ENCODE assay signal across 6 cellular contexts in the genomic region with DNA sequence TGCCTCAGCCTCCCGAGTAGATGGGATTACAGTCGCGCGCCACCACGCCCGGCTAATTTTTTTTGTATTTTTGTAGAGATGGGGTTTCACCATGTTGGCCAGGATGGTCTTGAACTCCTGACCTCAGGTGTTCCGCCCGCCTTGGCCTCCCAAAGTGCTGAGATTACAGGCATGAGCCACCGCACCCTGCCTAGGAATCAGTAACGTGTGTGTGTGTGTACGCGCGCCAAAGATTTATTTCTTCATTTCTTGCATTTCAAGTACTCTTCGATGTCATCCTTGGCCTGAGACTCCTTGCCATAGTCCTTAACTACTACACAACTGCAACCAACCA. TPM values are rescaled to one million over a fixed set of nuclear protein-coding genes. Genes with fewer than 3 reads are reported as not detected.
DNase-seq lines count a peak whose midpoint lies in the region; ATAC-seq, FAIRE-seq and TF ChIP-seq lines count a peak whose summit lies in the region.
"Not testable (repeated sequence)": the region's sequence is repeated elsewhere in the genome, so short reads cannot be mapped to it uniquely, and the experiment has no call there.

No MANE protein-coding gene starts in this region.

- not testable (repeated sequence) for H4K20me1 ChIP-seq in HepG2 (ENCODE audit: insufficient read depth, low read length)

- H3K4me1 ChIP-seq in ACC112 (ENCODE audit: control insufficient read depth, insufficient read depth, low read length, unreplicated experiment) (peaks cover 24% of the 10 kb centered on the region), HepG2 (ENCODE audit: insufficient read depth, low read length) (peaks cover 45% of the 10 kb centered on the region)

- H3K4me1 Mint-ChIP-seq in IgD-negative memory B cell: peaks cover 27 to 31% (median 28%) of the 10 kb centered on the region in 3 donors
- H3K4me1 Mint-ChIP-seq in effector memory CD8-positive, alpha-beta T cell (ENCODE audit: low read depth in 2 of 2): peaks cover 28% of the 10 kb centered on the region in 2 donors

- not testable (repeated sequence) for TF ChIP-seq POLR2A in HepG2 (IDR thresholded peaks at IDR 0.05; ENCODE audit: insufficient read depth in 1 of 2, low read depth in 2 of 2, low read length in 2 of 2)

- CTCF ChIA-PET in HepG2 (lab: Yijun Ruan, JAX; ENCODE audit: low intra/inter-chr PET ratio, low total read pairs): not testable (repeated sequence)

- TF ChIP-seq CTCF in HepG2 (CRISPR knock-in tag; IDR thresholded peaks at IDR 0.05); retinal pigment epithelial cell (conservative IDR thresholded peaks at IDR 0.05; ENCODE audit: low read depth, low read length): not testable (repeated sequence)

- H3K4me3 ChIP-seq in ACC112 (ENCODE audit: low read depth, low read length) (peak overlapping the region; percentile 99), HepG2 (replicated peaks in 1 of 3; ENCODE audit: insufficient read depth in 1 of 3, low read depth in 2 of 3, low read length in 3 of 3) (peak overlapping the region; percentile 95 to 99 (median 95); a peak in 5 of 6 replicates), retinal pigment epithelial cell (ENCODE audit: low read length) (peak overlapping the region; percentile 93)

- TF ChIP-seq RAD21 in HepG2 (CRISPR knock-in tag; IDR thresholded peaks at IDR 0.05): not testable (repeated sequence)

- not testable (repeated sequence) for ATAC-seq in effector memory CD8-positive, alpha-beta T cell (replicated peaks); HepG2

- WGBS in HepG2 (ENCODE audit: low lambda C conversion rate): 71% methylated on average over 14 of the region's 14 CpGs

- peak overlapping the region; percentile 86 for H3K4me2 ChIP-seq in HepG2 (ENCODE audit: low read depth, low read length)

- not testable (repeated sequence) for FAIRE-seq in HepG2 (lab: Jason Lieb, UNC)

- H3K79me2 ChIP-seq in ACC112 (ENCODE audit: control insufficient read depth, insufficient read depth, low read length, unreplicated experiment) (peaks cover 42% of the 10 kb centered on the region), HepG2 (ENCODE audit: insufficient read depth, low read length) (peaks cover 42% of the 10 kb centered on the region)

- in situ Hi-C loops in HepG2 (cut with HindIII; ENCODE audit: extremely low pct_ligation_motif_present, low pct_unique_long_range_greater_than_20kb): not testable (repeated sequence)

- H3K27ac ChIP-seq in ACC112 (ENCODE audit: low read depth, low read length) (peak overlapping the region; percentile 40; the same call in 1 of the 2 replicates), HepG2 (ENCODE audit: extremely low read length, insufficient read depth, low read length) (peak overlapping the region; percentile 79)

- intact Hi-C loops in HepG2 (cut with micrococcal nuclease; ENCODE audit: unreplicated experiment): not testable (repeated sequence)

- DNase-seq in activated CD8-positive, alpha-beta memory T cell treated with anti-CD3 and anti-CD28 coated beads for 24 hours: peak; percentile 72
- not testable (repeated sequence) for DNase-seq in effector memory CD8-positive, alpha-beta T cell; HepG2 (ENCODE audit: low spot score); retinal pigment epithelial cell (ENCODE audit: low read depth)

- POLR2A ChIA-PET in HepG2 (lab: Yijun Ruan, JAX): interaction anchor here (0.6 to 2.3 kb wide), 10 partner anchors 17 to 215 kb away, joined by 3 to 17 read pairs (median 6); a partner anchor contains a TSS

- not testable (repeated sequence) for TF ChIP-seq EP300 in HepG2 (IDR thresholded peaks at IDR 0.05; ENCODE audit: low read depth in 2 of 2, low read length in 2 of 2); HepG2 (CRISPR knock-in tag; IDR thresholded peaks at IDR 0.05; ENCODE audit: borderline replicate concordance)

- not testable (repeated sequence) for H3K36me3 ChIP-seq in ACC112 (ENCODE audit: insufficient read depth, low read length); HepG2 (replicated peaks in 1 of 2; ENCODE audit: control insufficient read depth in 1 of 2, insufficient read depth in 2 of 2, low read length in 2 of 2)

- H3K9ac ChIP-seq in HepG2 (ENCODE audit: insufficient read depth, low read depth, low read length): peak overlapping the region; percentile 95

- not testable (repeated sequence) for H2AFZ ChIP-seq in ACC112 (ENCODE audit: low read length, unreplicated experiment); HepG2 (ENCODE audit: low read length)

- peak overlapping the region; percentile 92 to 97 (median 96) for H3K27ac Mint-ChIP-seq in IgD-negative memory B cell
- peak overlapping the region; percentile 93 to 97 for H3K27ac Mint-ChIP-seq in effector memory CD8-positive, alpha-beta T cell

- not testable (repeated sequence) for H3K36me3 Mint-ChIP-seq in IgD-negative memory B cell
- peaks cover 16% of the 10 kb centered on the region for H3K36me3 Mint-ChIP-seq in effector memory CD8-positive, alpha-beta T cell (ENCODE audit: insufficient read depth)

- peak overlapping the region; percentile 81 to 96 (median 92) for H3K4me3 Mint-ChIP-seq in IgD-negative memory B cell
- H3K4me3 Mint-ChIP-seq in effector memory CD8-positive, alpha-beta T cell: peak overlapping the region; percentile 79 to 80

- H3K9me3 ChIP-seq in HepG2 (ENCODE audit: low read length): not testable (repeated sequence)

- TSS peak; percentile 92 for BruUV-seq in HepG2 (replicated peaks; lab: Mats Ljungman, UMichigan)

- not testable (repeated sequence) for H3K27me3 Mint-ChIP-seq in IgD-negative memory B cell; effector memory CD8-positive, alpha-beta T cell

- not testable (repeated sequence) for H3K27me3 ChIP-seq in ACC112 (ENCODE audit: insufficient read depth, low read length); HepG2 (ENCODE audit: control insufficient read depth in 1 of 2, insufficient read depth in 2 of 2, low read length in 2 of 2)

- not testable (repeated sequence) for H3K9me3 Mint-ChIP-seq in IgD-negative memory B cell; effector memory CD8-positive, alpha-beta T cell

RNA-seq across cellular contexts. Expression of a gene that starts 0.6 kb away (rescaled TPM):
- polyA plus RNA-seq in IgD-negative memory B cell: 12.7 TPM
- total RNA-seq in HepG2 (2016; rRNA removed; fragmentation: Illumina TruSeq; extraction: Trizol): 27.8 and 33.2 TPM in 2 replicates
- total RNA-seq in HepG2 (2016; cell fraction: cytosol; rRNA removed; fragmentation: Illumina TruSeq; extraction: Trizol; ENCODE audit: low read depth): 8.6 and 9.3 TPM in 2 replicates
- total RNA-seq in HepG2 (2016; cell fraction: insoluble cytoplasmic fraction; rRNA removed; fragmentation: Illumina TruSeq; extraction: Trizol): 29.7 and 32.3 TPM in 2 replicates
- total RNA-seq in HepG2 (2016; cell fraction: membrane; rRNA removed; fragmentation: Illumina TruSeq; extraction: Trizol): 8.2 and 11.4 TPM in 2 replicates
- total RNA-seq in HepG2 (2016; cell fraction: nucleus; rRNA removed; fragmentation: Illumina TruSeq; extraction: Trizol): 38.3 and 51.4 TPM in 2 replicates
- polyA plus RNA-seq in HepG2 (2011; rRNA removed): 14.9 and 22.5 TPM in 2 replicates
- 4.3 and 5.4 TPM in 2 replicates for polyA plus RNA-seq in HepG2 (2011; cell fraction: cytosol; rRNA removed)
- polyA plus RNA-seq in HepG2 (2011; cell fraction: nucleus; rRNA removed): 83.8 and 108 TPM in 2 replicates
- 32.3 and 36.6 TPM in 2 replicates for polyA plus RNA-seq in HepG2 (2012)
- 1.4 and 1.8 TPM in 2 replicates for polyA plus RNA-seq in HepG2 (2016; cell fraction: cytosol; fragmentation: Illumina TruSeq; extraction: Trizol; ENCODE audit: low read depth)
- polyA plus RNA-seq in HepG2 (2016; cell fraction: insoluble cytoplasmic fraction; fragmentation: Illumina TruSeq; extraction: Trizol; ENCODE audit: low read depth): 18.5 and 30.6 TPM in 2 replicates
- 3.5 and 4.7 TPM in 2 replicates for polyA plus RNA-seq in HepG2 (2016; cell fraction: membrane; fragmentation: Illumina TruSeq; extraction: Trizol; ENCODE audit: low read depth)
- polyA plus RNA-seq in HepG2 (2016; cell fraction: nucleus; fragmentation: Illumina TruSeq; extraction: Trizol; ENCODE audit: insufficient read depth, low read depth): 96.8 and 111 TPM in 2 replicates
- 69.8 and 87.2 TPM in 2 replicates for polyA minus RNA-seq in HepG2 (2011; rRNA and poly(A)+ RNA removed; ENCODE audit: low replicate concordance)
- 14.3 and 16.8 TPM in 2 replicates for polyA minus RNA-seq in HepG2 (2011; cell fraction: cytosol; rRNA and poly(A)+ RNA removed)
- 39.3 and 65.8 TPM in 2 replicates for polyA minus RNA-seq in HepG2 (2011; cell fraction: nucleus; rRNA and poly(A)+ RNA removed)

RNA-seq across cellular contexts. Expression of a gene that starts 5.9 kb away (rescaled TPM):
- polyA plus RNA-seq in IgD-negative memory B cell (21.5 TPM), HepG2 (2011; rRNA removed) (49.2 and 58.4 TPM in 2 replicates)
- total RNA-seq in HepG2 (2016; rRNA removed; fragmentation: Illumina TruSeq; extraction: Trizol): 15.5 and 21.5 TPM in 2 replicates
- 26.6 and 31.6 TPM in 2 replicates for total RNA-seq in HepG2 (2016; cell fraction: cytosol; rRNA removed; fragmentation: Illumina TruSeq; extraction: Trizol; ENCODE audit: low read depth)
- 11.0 and 21.7 TPM in 2 replicates for total RNA-seq in HepG2 (2016; cell fraction: insoluble cytoplasmic fraction; rRNA removed; fragmentation: Illumina TruSeq; extraction: Trizol)
- total RNA-seq in HepG2 (2016; cell fraction: membrane; rRNA removed; fragmentation: Illumina TruSeq; extraction: Trizol): 39.2 and 42.1 TPM in 2 replicates
- 14.4 and 14.9 TPM in 2 replicates for total RNA-seq in HepG2 (2016; cell fraction: nucleus; rRNA removed; fragmentation: Illumina TruSeq; extraction: Trizol)
- 39.2 and 47.6 TPM in 2 replicates for polyA plus RNA-seq in HepG2 (2011; cell fraction: cytosol; rRNA removed)
- polyA plus RNA-seq in HepG2 (2011; cell fraction: nucleus; rRNA removed): 125 and 127 TPM in 2 replicates
- polyA plus RNA-seq in HepG2 (2012): 56.5 and 69.1 TPM in 2 replicates
- 73.1 and 77.8 TPM in 2 replicates for polyA plus RNA-seq in HepG2 (2016; cell fraction: cytosol; fragmentation: Illumina TruSeq; extraction: Trizol; ENCODE audit: low read depth)
- polyA plus RNA-seq in HepG2 (2016; cell fraction: insoluble cytoplasmic fraction; fragmentation: Illumina TruSeq; extraction: Trizol; ENCODE audit: low read depth): 31.2 and 37.0 TPM in 2 replicates
- 82.8 and 84.1 TPM in 2 replicates for polyA plus RNA-seq in HepG2 (2016; cell fraction: membrane; fragmentation: Illumina TruSeq; extraction: Trizol; ENCODE audit: low read depth)
- 77.0 and 85.1 TPM in 2 replicates for polyA plus RNA-seq in HepG2 (2016; cell fraction: nucleus; fragmentation: Illumina TruSeq; extraction: Trizol; ENCODE audit: insufficient read depth, low read depth)
- 30.3 and 32.9 TPM in 2 replicates for polyA minus RNA-seq in HepG2 (2011; rRNA and poly(A)+ RNA removed; ENCODE audit: low replicate concordance)
- polyA minus RNA-seq in HepG2 (2011; cell fraction: cytosol; rRNA and poly(A)+ RNA removed): 17.3 and 18.1 TPM in 2 replicates
- polyA minus RNA-seq in HepG2 (2011; cell fraction: nucleus; rRNA and poly(A)+ RNA removed): 19.2 and 23.5 TPM in 2 replicates

RNA-seq across cellular contexts. Expression of a gene that starts 26.7 kb away (rescaled TPM):
- 48.1 TPM for polyA plus RNA-seq in IgD-negative memory B cell
- total RNA-seq in HepG2 (2016; rRNA removed; fragmentation: Illumina TruSeq; extraction: Trizol): 20.2 and 25.1 TPM in 2 replicates
- 3.6 and 4.5 TPM in 2 replicates for total RNA-seq in HepG2 (2016; cell fraction: cytosol; rRNA removed; fragmentation: Illumina TruSeq; extraction: Trizol; ENCODE audit: low read depth)
- 20.3 and 31.3 TPM in 2 replicates for total RNA-seq in HepG2 (2016; cell fraction: insoluble cytoplasmic fraction; rRNA removed; fragmentation: Illumina TruSeq; extraction: Trizol)
- 6.8 and 9.9 TPM in 2 replicates for total RNA-seq in HepG2 (2016; cell fraction: membrane; rRNA removed; fragmentation: Illumina TruSeq; extraction: Trizol)
- 7.9 and 8.0 TPM in 2 replicates for total RNA-seq in HepG2 (2016; cell fraction: nucleus; rRNA removed; fragmentation: Illumina TruSeq; extraction: Trizol)
- 36.2 and 39.0 TPM in 2 replicates for polyA plus RNA-seq in HepG2 (2011; rRNA removed)
- polyA plus RNA-seq in HepG2 (2011; cell fraction: cytosol; rRNA removed): 34.0 and 41.9 TPM in 2 replicates
- 23.2 and 26.5 TPM in 2 replicates for polyA plus RNA-seq in HepG2 (2011; cell fraction: nucleus; rRNA removed)
- polyA plus RNA-seq in HepG2 (2012): 23.6 and 23.7 TPM in 2 replicates
- 4.5 and 4.8 TPM in 2 replicates for polyA plus RNA-seq in HepG2 (2016; cell fraction: cytosol; fragmentation: Illumina TruSeq; extraction: Trizol; ENCODE audit: low read depth)
- polyA plus RNA-seq in HepG2 (2016; cell fraction: insoluble cytoplasmic fraction; fragmentation: Illumina TruSeq; extraction: Trizol; ENCODE audit: low read depth): 34.8 and 37.3 TPM in 2 replicates
- 7.4 and 8.2 TPM in 2 replicates for polyA plus RNA-seq in HepG2 (2016; cell fraction: membrane; fragmentation: Illumina TruSeq; extraction: Trizol; ENCODE audit: low read depth)
- polyA plus RNA-seq in HepG2 (2016; cell fraction: nucleus; fragmentation: Illumina TruSeq; extraction: Trizol; ENCODE audit: insufficient read depth, low read depth): 23.5 and 24.2 TPM in 2 replicates
- 12.0 and 42.0 TPM in 2 replicates for polyA minus RNA-seq in HepG2 (2011; rRNA and poly(A)+ RNA removed; ENCODE audit: low replicate concordance)
- 9.0 and 13.7 TPM in 2 replicates for polyA minus RNA-seq in HepG2 (2011; cell fraction: cytosol; rRNA and poly(A)+ RNA removed)
- 8.0 and 9.3 TPM in 2 replicates for polyA minus RNA-seq in HepG2 (2011; cell fraction: nucleus; rRNA and poly(A)+ RNA removed)

RNA-seq across cellular contexts. Expression of a gene that starts 35.1 kb away (rescaled TPM):
- not detected for polyA plus RNA-seq in IgD-negative memory B cell
- total RNA-seq in HepG2 (2016; rRNA removed; fragmentation: Illumina TruSeq; extraction: Trizol): 0.15 and 0.24 TPM in 2 replicates
- not detected in 2 replicates for total RNA-seq in HepG2 (2016; cell fraction: cytosol; rRNA removed; fragmentation: Illumina TruSeq; extraction: Trizol; ENCODE audit: low read depth)
- total RNA-seq in HepG2 (2016; cell fraction: insoluble cytoplasmic fraction; rRNA removed; fragmentation: Illumina TruSeq; extraction: Trizol): 0.16 and 0.39 TPM in 2 replicates
- total RNA-seq in HepG2 (2016; cell fraction: membrane; rRNA removed; fragmentation: Illumina TruSeq; extraction: Trizol): 0.10 and 0.12 TPM in 2 replicates
- 0.38 and 0.43 TPM in 2 replicates for total RNA-seq in HepG2 (2016; cell fraction: nucleus; rRNA removed; fragmentation: Illumina TruSeq; extraction: Trizol)
- polyA plus RNA-seq in HepG2 (2011; rRNA removed): 2.7 and 3.6 TPM in 2 replicates
- 1.5 and 1.7 TPM in 2 replicates for polyA plus RNA-seq in HepG2 (2011; cell fraction: cytosol; rRNA removed)
- polyA plus RNA-seq in HepG2 (2011; cell fraction: nucleus; rRNA removed): 14.3 and 15.2 TPM in 2 replicates
- polyA plus RNA-seq in HepG2 (2012): 2.0 and 2.7 TPM in 2 replicates
- 0.16 and 0.17 TPM in 2 replicates for polyA plus RNA-seq in HepG2 (2016; cell fraction: cytosol; fragmentation: Illumina TruSeq; extraction: Trizol; ENCODE audit: low read depth)
- 0.28 and 0.33 TPM in 2 replicates for polyA plus RNA-seq in HepG2 (2016; cell fraction: insoluble cytoplasmic fraction; fragmentation: Illumina TruSeq; extraction: Trizol; ENCODE audit: low read depth)
- 0.27 and 0.44 TPM in 2 replicates for polyA plus RNA-seq in HepG2 (2016; cell fraction: membrane; fragmentation: Illumina TruSeq; extraction: Trizol; ENCODE audit: low read depth)
- 0.75 and 1.6 TPM in 2 replicates for polyA plus RNA-seq in HepG2 (2016; cell fraction: nucleus; fragmentation: Illumina TruSeq; extraction: Trizol; ENCODE audit: insufficient read depth, low read depth)
- 0.07 and 2.5 TPM in 2 replicates for polyA minus RNA-seq in HepG2 (2011; rRNA and poly(A)+ RNA removed; ENCODE audit: low replicate concordance)
- 0.53 and 0.79 TPM in 2 replicates for polyA minus RNA-seq in HepG2 (2011; cell fraction: cytosol; rRNA and poly(A)+ RNA removed)
- 1.5 and 2.7 TPM in 2 replicates for polyA minus RNA-seq in HepG2 (2011; cell fraction: nucleus; rRNA and poly(A)+ RNA removed)

RNA-seq across cellular contexts. Expression of a gene that starts 35.2 kb away (rescaled TPM):
- polyA plus RNA-seq in IgD-negative memory B cell: 17.7 TPM
- total RNA-seq in HepG2 (2016; rRNA removed; fragmentation: Illumina TruSeq; extraction: Trizol): 5.4 and 9.4 TPM in 2 replicates
- total RNA-seq in HepG2 (2016; cell fraction: cytosol; rRNA removed; fragmentation: Illumina TruSeq; extraction: Trizol; ENCODE audit: low read depth): 5.4 and 8.2 TPM in 2 replicates
- total RNA-seq in HepG2 (2016; cell fraction: insoluble cytoplasmic fraction; rRNA removed; fragmentation: Illumina TruSeq; extraction: Trizol): 5.6 and 11.1 TPM in 2 replicates
- total RNA-seq in HepG2 (2016; cell fraction: membrane; rRNA removed; fragmentation: Illumina TruSeq; extraction: Trizol): 12.1 and 12.5 TPM in 2 replicates
- 7.9 and 8.2 TPM in 2 replicates for total RNA-seq in HepG2 (2016; cell fraction: nucleus; rRNA removed; fragmentation: Illumina TruSeq; extraction: Trizol)
- polyA plus RNA-seq in HepG2 (2011; rRNA removed): 101 and 142 TPM in 2 replicates
- polyA plus RNA-seq in HepG2 (2011; cell fraction: cytosol; rRNA removed): 89.5 and 125 TPM in 2 replicates
- polyA plus RNA-seq in HepG2 (2011; cell fraction: nucleus; rRNA removed): 24.7 and 41.2 TPM in 2 replicates
- polyA plus RNA-seq in HepG2 (2012): 81.6 and 102 TPM in 2 replicates
- polyA plus RNA-seq in HepG2 (2016; cell fraction: cytosol; fragmentation: Illumina TruSeq; extraction: Trizol; ENCODE audit: low read depth): 18.9 and 20.3 TPM in 2 replicates
- polyA plus RNA-seq in HepG2 (2016; cell fraction: insoluble cytoplasmic fraction; fragmentation: Illumina TruSeq; extraction: Trizol; ENCODE audit: low read depth): 20.4 and 22.7 TPM in 2 replicates
- 28.0 and 31.1 TPM in 2 replicates for polyA plus RNA-seq in HepG2 (2016; cell fraction: membrane; fragmentation: Illumina TruSeq; extraction: Trizol; ENCODE audit: low read depth)
- 27.8 and 36.4 TPM in 2 replicates for polyA plus RNA-seq in HepG2 (2016; cell fraction: nucleus; fragmentation: Illumina TruSeq; extraction: Trizol; ENCODE audit: insufficient read depth, low read depth)
- polyA minus RNA-seq in HepG2 (2011; rRNA and poly(A)+ RNA removed; ENCODE audit: low replicate concordance): 7.1 and 65.0 TPM in 2 replicates
- polyA minus RNA-seq in HepG2 (2011; cell fraction: cytosol; rRNA and poly(A)+ RNA removed): 41.8 and 54.5 TPM in 2 replicates
- polyA minus RNA-seq in HepG2 (2011; cell fraction: nucleus; rRNA and poly(A)+ RNA removed): 9.3 and 13.4 TPM in 2 replicates
